Comparison of ENCODE assay signal across 8 cellular contexts in the genomic region with DNA sequence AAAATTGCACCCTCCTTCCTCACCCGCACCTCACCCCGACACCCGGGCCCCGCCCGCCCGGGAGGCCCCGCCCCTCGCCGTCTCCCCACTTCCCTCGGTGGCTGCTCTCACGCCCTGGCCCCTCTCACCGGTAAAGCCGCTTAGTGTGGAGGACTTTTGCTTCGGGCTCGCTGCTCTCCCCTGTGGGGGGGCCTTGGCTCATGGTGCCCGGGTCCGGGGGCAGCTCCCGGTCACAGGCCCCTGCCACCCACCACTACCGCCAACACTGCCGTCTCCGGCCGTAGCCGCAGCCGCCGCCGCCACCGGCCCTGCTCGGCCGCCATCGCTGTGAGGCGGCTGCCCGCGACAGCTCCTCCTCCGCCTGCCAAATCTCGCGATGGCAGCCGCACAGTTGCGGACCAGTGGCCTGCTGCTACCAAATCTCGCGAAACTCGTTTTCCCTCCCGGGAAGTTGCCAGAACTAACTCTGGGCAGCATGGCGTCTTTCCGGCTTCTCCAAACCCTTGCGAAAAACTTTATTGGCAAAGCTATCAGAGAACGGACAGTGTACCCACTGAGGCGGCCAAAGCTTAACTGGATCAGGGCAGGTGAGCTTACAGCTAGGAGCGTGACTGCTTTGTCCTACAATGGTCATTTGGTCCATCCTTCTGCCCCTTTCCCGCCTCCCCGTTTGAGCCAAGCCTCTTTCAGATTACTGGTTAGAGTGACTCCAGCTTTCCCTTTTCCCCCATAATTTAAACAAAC. TPM values are rescaled to one million over a fixed set of nuclear protein-coding genes. Genes with fewer than 3 reads are reported as not detected.
DNase-seq lines count a peak whose midpoint lies in the region; ATAC-seq and TF ChIP-seq lines count a peak whose summit lies in the region.

A gene with protein sequence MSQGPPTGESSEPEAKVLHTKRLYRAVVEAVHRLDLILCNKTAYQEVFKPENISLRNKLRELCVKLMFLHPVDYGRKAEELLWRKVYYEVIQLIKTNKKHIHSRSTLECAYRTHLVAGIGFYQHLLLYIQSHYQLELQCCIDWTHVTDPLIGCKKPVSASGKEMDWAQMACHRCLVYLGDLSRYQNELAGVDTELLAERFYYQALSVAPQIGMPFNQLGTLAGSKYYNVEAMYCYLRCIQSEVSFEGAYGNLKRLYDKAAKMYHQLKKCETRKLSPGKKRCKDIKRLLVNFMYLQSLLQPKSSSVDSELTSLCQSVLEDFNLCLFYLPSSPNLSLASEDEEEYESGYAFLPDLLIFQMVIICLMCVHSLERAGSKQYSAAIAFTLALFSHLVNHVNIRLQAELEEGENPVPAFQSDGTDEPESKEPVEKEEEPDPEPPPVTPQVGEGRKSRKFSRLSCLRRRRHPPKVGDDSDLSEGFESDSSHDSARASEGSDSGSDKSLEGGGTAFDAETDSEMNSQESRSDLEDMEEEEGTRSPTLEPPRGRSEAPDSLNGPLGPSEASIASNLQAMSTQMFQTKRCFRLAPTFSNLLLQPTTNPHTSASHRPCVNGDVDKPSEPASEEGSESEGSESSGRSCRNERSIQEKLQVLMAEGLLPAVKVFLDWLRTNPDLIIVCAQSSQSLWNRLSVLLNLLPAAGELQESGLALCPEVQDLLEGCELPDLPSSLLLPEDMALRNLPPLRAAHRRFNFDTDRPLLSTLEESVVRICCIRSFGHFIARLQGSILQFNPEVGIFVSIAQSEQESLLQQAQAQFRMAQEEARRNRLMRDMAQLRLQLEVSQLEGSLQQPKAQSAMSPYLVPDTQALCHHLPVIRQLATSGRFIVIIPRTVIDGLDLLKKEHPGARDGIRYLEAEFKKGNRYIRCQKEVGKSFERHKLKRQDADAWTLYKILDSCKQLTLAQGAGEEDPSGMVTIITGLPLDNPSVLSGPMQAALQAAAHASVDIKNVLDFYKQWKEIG (minus strand): TSS at position 347 of the 744 bp plus-strand sequence. CDS start 145 bp downstream, at position 202.

- WGBS in esophagus, 2 donors = 0 to 1% methylated on average over 50 of the region's 50 CpGs

- H3K27me3 ChIP-seq in Panc1 (ENCODE audit: control insufficient read depth, insufficient read depth, low read length) (no peaks in the 10 kb centered on the region), esophagus (ENCODE audit: control insufficient read depth in 1 of 2, insufficient read depth in 2 of 2, low read length in 2 of 2) (no peaks in the 10 kb centered on the region), muscle layer of colon (ENCODE audit: control insufficient read depth in 1 of 2, insufficient read depth in 2 of 2, low read length in 2 of 2) (no peaks in the 10 kb centered on the region)

- H3K4me3 ChIP-seq in Panc1 (ENCODE audit: low read depth in 2 of 2, low read length in 2 of 2) (peak within 1 kb of the TSS; percentile 75 to 92), esophagus (ENCODE audit: low read depth in 1 of 2, low read length in 2 of 2) (peak within 1 kb of the TSS; percentile 54 to 87), muscle layer of colon (ENCODE audit: low read depth in 1 of 2, low read length in 2 of 2) (peak within 1 kb of the TSS; percentile 89 to 93)

- peak within 1 kb of the TSS; percentile 69 for H3K9ac ChIP-seq in muscle layer of colon (ENCODE audit: low read length)

- no peaks in the 10 kb centered on the region for H3K27me3 Mint-ChIP-seq in activated T-cell treated with anti-CD3 and anti-CD28 coated beads, Interleukin-2, amount 50 U/mL, for 4 hours (ENCODE audit: low read depth)

- H3K27ac ChIP-seq in Panc1 (ENCODE audit: low read length) (peak within 1 kb of the TSS; percentile 98), esophagus (ENCODE audit: low read depth in 2 of 2, low read length in 1 of 2) (peak within 1 kb of the TSS; percentile 97), muscle layer of colon (ENCODE audit: low read depth, low read length) (peak within 1 kb of the TSS; percentile 96)

- BruUV-seq in Panc1 (replicated peaks; lab: Mats Ljungman, UMichigan) = no TSS peak

- DNase-seq in DMS53 (lab: John Stamatoyannopoulos, UW) = peak; percentile 99
- peak; percentile 90 for DNase-seq in KG1 (lab: John Stamatoyannopoulos, UW)
- DNase-seq in Panc1 (ENCODE audit: low read depth, low spot score) = peak; percentile 90
- peak; percentile 93 for DNase-seq in activated T-cell treated with anti-CD3 and anti-CD28 coated beads, Interleukin-2, amount 50 U/mL, for 4 hours
- peak; percentile 84 for DNase-seq in stimulated activated CD8-positive, alpha-beta memory T cell treated with anti-CD3 and anti-CD28 coated beads, Interleukin-7, amount 100 ng/mL, for 24 hours (ENCODE audit: low read depth)

- peaks cover 14% of the 10 kb centered on the region for H3K4me1 ChIP-seq in Panc1 (ENCODE audit: control insufficient read depth, insufficient read depth, low read length)
- peaks cover 3 to 7% of the 10 kb centered on the region in 2 donors for H3K4me1 ChIP-seq in esophagus (ENCODE audit: control insufficient read depth in 2 of 2, insufficient read depth in 2 of 2, low read length in 1 of 2)
- peaks cover 22% of the 10 kb centered on the region for H3K4me1 ChIP-seq in muscle layer of colon (ENCODE audit: insufficient read depth, low read length)

- CTCF ChIA-PET in Panc1 (lab: Charles Lee) = no interaction called here

- POLR2A ChIA-PET in Panc1 (lab: Charles Lee) = interaction anchor here (0.6 to 1.6 kb wide), 2 partner anchors 12 to 761 kb away, joined by 3 to 12 read pairs; no protein-coding TSS in a partner anchor

- H3K9me3 Mint-ChIP-seq in activated T-cell treated with anti-CD3 and anti-CD28 coated beads, Interleukin-2, amount 50 U/mL, for 4 hours = no peaks in the 10 kb centered on the region

- H3K36me3 Mint-ChIP-seq in activated T-cell treated with anti-CD3 and anti-CD28 coated beads, Interleukin-2, amount 50 U/mL, for 4 hours (ENCODE audit: insufficient read depth) = peaks cover 15% of the 10 kb centered on the region

- peaks cover 20% of the 10 kb centered on the region for H3K36me3 ChIP-seq in Panc1 (ENCODE audit: control insufficient read depth, insufficient read depth, low read length)
- H3K36me3 ChIP-seq in esophagus (ENCODE audit: control insufficient read depth in 2 of 2, insufficient read depth in 2 of 2, low read length in 1 of 2) = peaks cover 0 to 24% of the 10 kb centered on the region in 2 donors
- H3K36me3 ChIP-seq in muscle layer of colon (ENCODE audit: insufficient read depth, low read length) = peaks cover 18% of the 10 kb centered on the region

- peak; percentile 78 for ATAC-seq in GM21723 (IDR thresholded peaks at IDR 0.05; ENCODE audit: unreplicated experiment)
- ATAC-seq in Panc1 = peak; percentile 96
- peak; percentile 91 to 95 for ATAC-seq in activated T-cell treated with anti-CD3 and anti-CD28 coated beads, Interleukin-2, amount 50 U/mL, for 4 hours

- in situ Hi-C loops in Panc1 (cut with HindIII; ENCODE audit: low pct_unique_long_range_greater_than_20kb, low sequenced_read_pairs) = no loop called here

- peaks cover 34% of the 10 kb centered on the region for H3K4me1 Mint-ChIP-seq in activated T-cell treated with anti-CD3 and anti-CD28 coated beads, Interleukin-2, amount 50 U/mL, for 4 hours (ENCODE audit: low read depth)

- H3K4me3 Mint-ChIP-seq in activated T-cell treated with anti-CD3 and anti-CD28 coated beads, Interleukin-2, amount 50 U/mL, for 4 hours = peak within 1 kb of the TSS; percentile 98

- TF ChIP-seq CTCF in Panc1 (IDR thresholded peaks at IDR 0.05) = no peak

- H3K9me3 ChIP-seq in Panc1 (ENCODE audit: control insufficient read depth, insufficient read depth, low read depth, low read length) = no peaks in the 10 kb centered on the region
- H3K9me3 ChIP-seq in esophagus (ENCODE audit: control insufficient read depth in 2 of 2, insufficient read depth in 1 of 2, low read depth in 1 of 2, low read length in 1 of 2) = no peaks in the 10 kb centered on the region
- no peaks in the 10 kb centered on the region for H3K9me3 ChIP-seq in muscle layer of colon (ENCODE audit: low read length)

- intact Hi-C loops in Panc1 (cut with micrococcal nuclease; ENCODE audit: unreplicated experiment) = no loop called here

RNA-seq across cellular contexts. Expression of the gene that starts here (rescaled TPM):
- 117 TPM for total RNA-seq in Panc1 (2021; ENCODE audit: unreplicated experiment)
- 77.8 TPM for polyA plus RNA-seq in Panc1 (2012; ENCODE audit: insufficient read length)
- total RNA-seq in activated T-cell treated with anti-CD3 and anti-CD28 coated beads, Interleukin-2, amount 50 U/mL, for 4 hours = 100 to 1,000 TPM; 118 to 125 (median 123) TPM
- polyA plus RNA-seq in esophagus = 10 to 100 TPM; 34.5 to 38.6 TPM

Comparison
In these comparisons a context has a peak if more than half of its experiments do, and no peak if none do; other contexts are left out.
1. Peak in every context shown above with its lines: DNase-seq, ATAC-seq, H3K4me3 ChIP-seq and H3K27ac ChIP-seq.